Comparison of ENCODE assay signal across 16 cellular contexts in the genomic region with DNA sequence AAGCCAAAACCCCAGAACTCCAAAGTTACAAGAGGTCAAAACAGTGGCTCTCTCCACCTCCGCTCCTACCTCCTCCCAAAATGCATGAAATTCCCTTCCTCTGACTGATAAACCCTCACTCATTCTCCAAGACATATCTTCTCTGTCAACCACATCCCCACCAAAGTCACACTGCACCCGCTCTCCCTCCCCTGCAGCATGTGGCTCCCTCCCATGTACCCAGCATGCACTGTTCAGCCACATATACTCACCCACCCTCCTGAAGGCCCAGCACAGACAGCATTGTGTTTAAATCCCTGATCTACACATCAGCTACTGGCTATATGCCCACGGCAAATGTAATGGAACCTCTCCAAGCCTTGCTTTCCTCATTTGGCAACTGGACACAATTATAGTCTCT. TPM values are rescaled to one million over a fixed set of nuclear protein-coding genes. Genes with fewer than 3 reads are reported as not detected.
A peak's percentile ranks its signal among the peaks of the same experiment; 100 is the strongest.
DNase-seq lines count a peak whose midpoint lies in the region; ATAC-seq and TF ChIP-seq lines count a peak whose summit lies in the region.
"Had no signal": no experiment of that assay in that cellular context is flagged by ENCODE, and none has a peak within 500 bp of the region (broad histone marks: within the 10 kb centered on the region; RNA-seq: fewer than 3 reads in every experiment).

No MANE protein-coding gene starts in this region.

- H3K27me3 Mint-ChIP-seq in T-helper 2 cell treated with Interferon-gamma antibody and Interleukin-4, amounts not matched to agents 5 μg/mL and 100 μg/mL, for 36 hours (ENCODE audit: low read depth): no peaks in the 10 kb centered on the region

- no peaks in the 10 kb centered on the region for H3K9me3 Mint-ChIP-seq in T-helper 2 cell treated with Interferon-gamma antibody and Interleukin-4, amounts not matched to agents 5 μg/mL and 100 μg/mL, for 36 hours
- H3K9me3 Mint-ChIP-seq: neural crest cell had no signal

- in situ Hi-C loops in astrocyte of the spinal cord (cut with HindIII; ENCODE audit: low sequenced_read_pairs): no loop called here

- ATAC-seq in DND-41 (ENCODE audit: insufficient read depth, low read depth) (peak; percentile 83), GM21367 (IDR thresholded peaks at IDR 0.05; ENCODE audit: unreplicated experiment) (no peak)

- H3K4me2 ChIP-seq in DND-41 (ENCODE audit: insufficient read depth, low read length): no peak overlapping the region

- no peak overlapping the region for H3K9ac ChIP-seq in DND-41 (ENCODE audit: low read depth, low read length)

- no peak overlapping the region for H2AFZ ChIP-seq in DND-41 (ENCODE audit: low read depth, low read length)

- H3K27ac ChIP-seq in DND-41 (ENCODE audit: low read length): no peak overlapping the region
- H3K27ac ChIP-seq: tibial nerve had no signal

- DNase-seq in DND-41: peak; percentile 31
- peak in 43 of 76 experiments; percentile 13 to 73 (median 33) for DNase-seq in HUDEP-2 (lab: John Stamatoyannopoulos, UW; ENCODE audit: unreplicated experiment in 76 of 76)
- peak; percentile 30 for DNase-seq in astrocyte of the spinal cord (ENCODE audit: low read depth, low spot score)
- DNase-seq in myocyte (ENCODE audit: low read depth): peak; percentile 97
- no peak for DNase-seq in T-helper 2 cell treated with Interferon-gamma antibody and Interleukin-4, amounts not matched to agents 5 μg/mL and 100 μg/mL, for 36 hours (ENCODE audit: low spot score)
- no peak for DNase-seq in superior temporal gyrus (ENCODE audit: extremely low spot score)
- DNase-seq in AML-193 (lab: John Stamatoyannopoulos, UW): no peak
- DNase-seq: activated T-cell treated with anti-CD3 and anti-CD28 coated beads for 4 hours; Caco-2; effector CD4-positive, alpha-beta T cell; NCI-H774; stimulated activated CD4-positive, alpha-beta T cell treated with anti-CD3 and anti-CD28 coated beads, Interleukin-12 subunit alpha, Interleukin-12 subunit beta, amount 100 ng/mL, for 4 hours had no signal

- H3K4me1 Mint-ChIP-seq in T-helper 2 cell treated with Interferon-gamma antibody and Interleukin-4, amounts not matched to agents 5 μg/mL and 100 μg/mL, for 36 hours (ENCODE audit: low read depth): peaks cover 5% of the 10 kb centered on the region

- no peak overlapping the region for H3K4me3 Mint-ChIP-seq in T-helper 2 cell treated with Interferon-gamma antibody and Interleukin-4, amounts not matched to agents 5 μg/mL and 100 μg/mL, for 36 hours
- H3K4me3 Mint-ChIP-seq: neural crest cell had no signal

- H3K27me3 ChIP-seq in DND-41 (ENCODE audit: insufficient read depth, low read length, poor library complexity): no peaks in the 10 kb centered on the region
- H3K27me3 ChIP-seq: tibial nerve had no signal

- no peaks in the 10 kb centered on the region for H3K36me3 ChIP-seq in DND-41 (ENCODE audit: insufficient read depth, low read length)
- H3K36me3 ChIP-seq: tibial nerve had no signal

- H4K20me1 ChIP-seq in DND-41 (ENCODE audit: insufficient read depth, low read length): no peaks in the 10 kb centered on the region

- no peak overlapping the region for H3K27ac Mint-ChIP-seq in T-helper 2 cell treated with Interferon-gamma antibody and Interleukin-4, amounts not matched to agents 5 μg/mL and 100 μg/mL, for 36 hours

- H3K4me1 ChIP-seq in DND-41 (ENCODE audit: insufficient read depth, low read length): 0 out of 2 replicates have a peak, but pooled peaks cover 3% of the 10 kb centered on the region
- H3K4me1 ChIP-seq: Caco-2, tibial nerve had no signal

- H3K79me2 ChIP-seq in DND-41 (ENCODE audit: insufficient read depth, low read length): no peaks in the 10 kb centered on the region

- H3K36me3 Mint-ChIP-seq in T-helper 2 cell treated with Interferon-gamma antibody and Interleukin-4, amounts not matched to agents 5 μg/mL and 100 μg/mL, for 36 hours (ENCODE audit: low read depth): no peaks in the 10 kb centered on the region

- no peak overlapping the region for H3K4me3 ChIP-seq in DND-41 (ENCODE audit: low read depth in 1 of 2, low read length in 2 of 2)
- H3K4me3 ChIP-seq in astrocyte of the spinal cord (ENCODE audit: low read depth, low read length): no peak overlapping the region
- H3K4me3 ChIP-seq: tibial nerve had no signal

- H3K9me3 ChIP-seq in DND-41 (ENCODE audit: insufficient read depth, low read length, severe bottlenecking): no peaks in the 10 kb centered on the region
- H3K9me3 ChIP-seq: Caco-2, tibial nerve had no signal

- TF ChIP-seq CTCF in DND-41 (IDR thresholded peaks at IDR 0.05; ENCODE audit: borderline replicate concordance, extremely low read depth, low read length, poor library complexity, severe bottlenecking): no peak
- no peak for TF ChIP-seq CTCF in astrocyte of the spinal cord (IDR thresholded peaks at IDR 0.05; ENCODE audit: low read depth, low read length)

RNA-seq across cellular contexts. Expression of gene POU5F1, which starts 5.5 kb away (rescaled TPM):
- 1.4 and 2.5 TPM in 2 replicates for total RNA-seq in myocyte
- 2.1 TPM for polyA plus RNA-seq in myocyte (2012)
- total RNA-seq: Caco-2, glomerular endothelial cell, neural crest cell had no signal

RNA-seq across cellular contexts. Expression of gene TCF19, which starts 17.6 kb away (rescaled TPM):
- total RNA-seq in myocyte: 2.8 and 4.0 TPM in 2 replicates
- 2.4 TPM for polyA plus RNA-seq in myocyte (2012)

RNA-seq across cellular contexts. Expression of gene CCHCR1, which starts 18.4 kb away (rescaled TPM):
- 11.9 and 19.8 TPM in 2 replicates for total RNA-seq in myocyte
- polyA plus RNA-seq in myocyte (2012): 21.0 TPM

RNA-seq across cellular contexts. Expression of gene PSORS1C2, which starts 37.1 kb away (rescaled TPM):
- total RNA-seq in myocyte: not detected in 2 replicates
- polyA plus RNA-seq in myocyte (2012): not detected
- total RNA-seq: Caco-2, glomerular endothelial cell, neural crest cell, tibial nerve had no signal

RNA-seq across cellular contexts. Expression of gene CDSN, which starts 55.7 kb away (rescaled TPM):
- 0.16 TPM in 1 of 2 replicates, not detected in the other for total RNA-seq in myocyte
- 0.20 TPM for polyA plus RNA-seq in myocyte (2012)
- total RNA-seq: Caco-2, glomerular endothelial cell, neural crest cell, tibial nerve had no signal

Comparison
In these comparisons a context has a peak if more than half of its experiments do, and no peak if none do; other contexts are left out.
1. DNase-seq: peak in DND-41 (single experiment), HUDEP-2 (43 of 76), astrocyte of the spinal cord (single experiment) and myocyte (single experiment); none in T-helper 2 cell treated with Interferon-gamma antibody and Interleukin-4, amounts not matched to agents 5 μg/mL and 100 μg/mL, for 36 hours (single experiment), superior temporal gyrus (single experiment) and AML-193 (0 of 2).